In the genomic region with DNA sequence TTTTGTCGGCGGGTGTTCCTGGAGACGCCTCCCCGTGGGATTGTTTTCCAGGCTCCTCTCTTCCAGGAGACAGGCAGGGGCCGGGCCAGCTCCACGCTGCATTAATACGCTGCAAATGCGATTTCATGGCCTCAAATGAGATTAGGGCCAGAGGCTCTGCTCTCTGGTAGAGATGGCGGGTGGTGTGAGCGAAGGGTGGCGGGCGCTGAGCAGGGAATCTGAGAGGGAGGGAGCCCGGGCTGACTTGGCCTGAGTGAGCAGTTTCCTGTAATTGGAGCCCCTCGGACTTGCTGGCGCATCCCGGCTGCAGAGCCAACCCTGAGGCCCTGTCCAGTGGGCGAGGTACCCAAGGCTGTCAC, we compare ENCODE assay signal across 1 cellular context.
TF ChIP-seq lines count a peak whose summit lies in the region.

No MANE protein-coding gene starts in this region.

TF ChIP-seq in H1, 55 proteins besides CTCF, POLR2A, EP300 and RAD21:
- TF ChIP-seq, protein P1, sequence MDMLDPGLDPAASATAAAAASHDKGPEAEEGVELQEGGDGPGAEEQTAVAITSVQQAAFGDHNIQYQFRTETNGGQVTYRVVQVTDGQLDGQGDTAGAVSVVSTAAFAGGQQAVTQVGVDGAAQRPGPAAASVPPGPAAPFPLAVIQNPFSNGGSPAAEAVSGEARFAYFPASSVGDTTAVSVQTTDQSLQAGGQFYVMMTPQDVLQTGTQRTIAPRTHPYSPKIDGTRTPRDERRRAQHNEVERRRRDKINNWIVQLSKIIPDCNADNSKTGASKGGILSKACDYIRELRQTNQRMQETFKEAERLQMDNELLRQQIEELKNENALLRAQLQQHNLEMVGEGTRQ (IDR thresholded peaks at IDR 0.05; ENCODE audit: low read length): no peak
- no peak for TF ChIP-seq GABPA (IDR thresholded peaks at IDR 0.05; ENCODE audit: borderline replicate concordance, insufficient read depth, low read length)
- no peak for TF ChIP-seq CHD2 (IDR thresholded peaks at IDR 0.05; ENCODE audit: low read length)
- TF ChIP-seq TAF7 (optimal IDR thresholded peaks at IDR 0.05; ENCODE audit: borderline replicate concordance, low read depth, low read length): no peak
- TF ChIP-seq CTBP2 (IDR thresholded peaks at IDR 0.05; ENCODE audit: borderline replicate concordance, insufficient read depth, insufficient read length, low read length): no peak
- TF ChIP-seq SIN3A (conservative IDR thresholded peaks at IDR 0.05 in 1 of 2, IDR thresholded peaks at IDR 0.05 in 1 of 2; ENCODE audit: low read depth in 1 of 2, low read length in 2 of 2): no peak
- no peak for TF ChIP-seq HDAC6 (IDR thresholded peaks at IDR 0.05; ENCODE audit: low read depth, low read length)
- TF ChIP-seq CBX5 (IDR thresholded peaks at IDR 0.05; ENCODE audit: low read depth, low read length): no peak
- TF ChIP-seq, protein P2, sequence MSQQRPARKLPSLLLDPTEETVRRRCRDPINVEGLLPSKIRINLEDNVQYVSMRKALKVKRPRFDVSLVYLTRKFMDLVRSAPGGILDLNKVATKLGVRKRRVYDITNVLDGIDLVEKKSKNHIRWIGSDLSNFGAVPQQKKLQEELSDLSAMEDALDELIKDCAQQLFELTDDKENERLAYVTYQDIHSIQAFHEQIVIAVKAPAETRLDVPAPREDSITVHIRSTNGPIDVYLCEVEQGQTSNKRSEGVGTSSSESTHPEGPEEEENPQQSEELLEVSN (IDR thresholded peaks at IDR 0.05): no peak
- no peak for TF ChIP-seq NRF1 (IDR thresholded peaks at IDR 0.05; ENCODE audit: low read depth, low read length)
- TF ChIP-seq MAFK (IDR thresholded peaks at IDR 0.05; ENCODE audit: low read depth, low read length): no peak
- no peak for TF ChIP-seq TAF1 (IDR thresholded peaks at IDR 0.05; ENCODE audit: low read depth, low read length)
- no peak for TF ChIP-seq RXRA (IDR thresholded peaks at IDR 0.05; ENCODE audit: insufficient read depth, low read depth, low read length)
